In the genomic region with DNA sequence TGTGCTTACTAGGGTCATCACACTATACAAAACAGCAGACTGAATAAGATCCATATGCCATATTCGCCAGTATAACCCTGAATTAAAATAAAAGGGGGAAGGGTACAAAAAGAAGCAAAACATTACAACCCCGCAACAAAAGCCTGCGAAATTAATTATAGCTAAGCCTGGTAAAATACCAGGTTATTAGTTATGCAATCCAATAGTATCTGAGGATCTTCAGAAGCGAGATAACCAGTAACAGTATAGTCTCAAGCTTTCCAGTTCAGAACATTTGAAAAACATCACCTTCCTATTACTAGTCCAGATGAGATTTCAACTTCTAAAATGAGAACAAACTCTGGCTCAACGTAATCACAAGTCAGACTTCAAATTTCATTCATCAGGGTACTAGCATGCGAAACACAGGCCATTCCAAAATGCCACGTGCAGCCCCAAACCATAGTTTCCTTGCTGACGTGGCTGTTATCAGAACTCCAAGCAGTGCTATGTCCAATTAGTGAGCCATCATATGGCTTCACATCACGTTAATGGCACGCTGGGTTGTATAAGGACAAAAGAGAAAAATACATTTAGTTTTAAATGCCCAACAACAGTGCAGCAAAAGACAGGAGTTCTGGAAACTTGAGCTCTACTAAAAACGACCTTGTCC, we compare ENCODE assay signal across 8 cellular contexts. TPM values are rescaled to one million over a fixed set of nuclear protein-coding genes. Genes with fewer than 3 reads are reported as not detected.
DNase-seq lines count a peak whose midpoint lies in the region; ATAC-seq and TF ChIP-seq lines count a peak whose summit lies in the region.

No MANE protein-coding gene starts in this region.

- no peaks in the 10 kb centered on the region for H3K9me3 Mint-ChIP-seq in activated T-cell treated with anti-CD3 and anti-CD28 coated beads, Interleukin-2, amount 50 U/mL, for 4 hours
- H3K9me3 Mint-ChIP-seq in endothelial cell (ENCODE audit: unreplicated experiment): no peaks in the 10 kb centered on the region

- no peaks in the 10 kb centered on the region for H3K9me3 ChIP-seq in neuron (ENCODE audit: low read length)

- ATAC-seq in activated T-cell treated with anti-CD3 and anti-CD28 coated beads, Interleukin-2, amount 50 U/mL, for 4 hours: no peak

- peaks cover 27% of the 10 kb centered on the region for H3K36me3 Mint-ChIP-seq in activated T-cell treated with anti-CD3 and anti-CD28 coated beads, Interleukin-2, amount 50 U/mL, for 4 hours (ENCODE audit: insufficient read depth)
- peaks cover 10% of the 10 kb centered on the region for H3K36me3 Mint-ChIP-seq in endothelial cell (ENCODE audit: low read depth, unreplicated experiment)

- H3K4me1 ChIP-seq in neuron (ENCODE audit: insufficient read depth, low read length): peaks cover 15% of the 10 kb centered on the region

- TF ChIP-seq CTCF in endothelial cell (IDR thresholded peaks at IDR 0.05; ENCODE audit: unreplicated experiment): no peak

- H3K36me3 ChIP-seq in neuron (ENCODE audit: insufficient read depth, low read length): peaks cover 36% of the 10 kb centered on the region

- H2AFZ ChIP-seq in neuron (ENCODE audit: low read depth, low read length): no peak overlapping the region

- no peak for DNase-seq in activated T-cell treated with anti-CD3 and anti-CD28 coated beads, Interleukin-2, amount 50 U/mL, for 4 hours
- no peak for DNase-seq in activated T-cell treated with anti-CD3 and anti-CD28 coated beads, Interleukin-2, amount 50 U/mL, for 48 hours
- DNase-seq in RPMI8226 (peak; percentile 88), endothelial cell (ENCODE audit: low spot score) (no peak), NCI-H2081 treated with DMSO at 0.1 percent for 48 hours (lab: John Stamatoyannopoulos, UW) (no peak), SK-N-DZ (ENCODE audit: low spot score) (no peak)
- no peak for DNase-seq in stimulated activated CD4-positive, alpha-beta T cell treated with anti-CD3 and anti-CD28 coated beads, Interleukin-12 subunit alpha, Interleukin-12 subunit beta, amount 100 ng/mL, for 4 hours

- peaks cover 46% of the 10 kb centered on the region for H3K4me1 Mint-ChIP-seq in activated T-cell treated with anti-CD3 and anti-CD28 coated beads, Interleukin-2, amount 50 U/mL, for 4 hours (ENCODE audit: low read depth)
- H3K4me1 Mint-ChIP-seq in endothelial cell (ENCODE audit: unreplicated experiment): peaks cover 35% of the 10 kb centered on the region

- no peaks in the 10 kb centered on the region for H3K27me3 Mint-ChIP-seq in activated T-cell treated with anti-CD3 and anti-CD28 coated beads, Interleukin-2, amount 50 U/mL, for 4 hours (ENCODE audit: low read depth)
- H3K27me3 Mint-ChIP-seq in endothelial cell (ENCODE audit: unreplicated experiment): peaks cover 2% of the 10 kb centered on the region

- peak overlapping the region; percentile 92 for H3K4me3 ChIP-seq in neuron (ENCODE audit: low read length)

- no peaks in the 10 kb centered on the region for H3K27me3 ChIP-seq in neuron (ENCODE audit: insufficient read depth, low read length)

- peak overlapping the region; percentile 97 for H3K4me3 Mint-ChIP-seq in activated T-cell treated with anti-CD3 and anti-CD28 coated beads, Interleukin-2, amount 50 U/mL, for 4 hours
- H3K4me3 Mint-ChIP-seq in endothelial cell (ENCODE audit: unreplicated experiment): peak overlapping the region; percentile 93

- peak overlapping the region; percentile 87 for H3K27ac Mint-ChIP-seq in endothelial cell (ENCODE audit: unreplicated experiment)

RNA-seq across cellular contexts. Expression of a gene that starts 1.1 kb away (rescaled TPM):
- 100 to 1,000 TPM; 133 to 153 (median 138) TPM for total RNA-seq in activated T-cell treated with anti-CD3 and anti-CD28 coated beads, Interleukin-2, amount 50 U/mL, for 4 hours
- 148 TPM for total RNA-seq in endothelial cell (ENCODE audit: unreplicated experiment)
- 105 and 119 TPM in 2 replicates for polyA plus RNA-seq in SK-N-DZ (2014; cell fraction: cytosol; rRNA removed)
- polyA plus RNA-seq in SK-N-DZ (2014; cell fraction: nucleus; rRNA removed): 40.6 and 61.1 TPM in 2 replicates
